ENCODE assay signal across 1 cellular context in the genomic region with DNA sequence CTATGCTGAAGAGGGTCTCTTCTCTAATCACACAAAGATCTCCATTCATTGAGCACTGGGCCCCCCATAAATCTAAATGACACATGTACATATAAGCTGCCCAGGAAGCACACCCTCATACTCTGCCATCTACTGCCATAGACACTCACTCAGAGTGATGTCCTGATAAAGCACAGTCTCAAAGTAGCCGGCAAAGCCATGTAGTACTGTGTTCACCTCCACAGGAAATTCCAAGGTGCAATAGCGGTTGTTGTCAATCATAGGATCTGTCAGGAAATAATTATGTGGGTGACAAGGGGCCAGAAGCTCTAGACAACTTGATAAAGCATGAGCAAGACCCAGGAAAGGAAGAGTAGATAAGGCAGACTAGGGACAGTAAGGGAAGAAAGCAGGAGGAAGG.
TF ChIP-seq lines count a peak whose summit lies in the region.

No MANE protein-coding gene starts in this region.

TF ChIP-seq in A549, 52 proteins besides CTCF, POLR2A, EP300 and RAD21:
- TF ChIP-seq MAFK (IDR thresholded peaks at IDR 0.05; ENCODE audit: partially characterized antibody) (no peak), HOXB5 (CRISPR knock-in tag; IDR thresholded peaks at IDR 0.05) (no peak), HEYL (CRISPR knock-in tag; IDR thresholded peaks at IDR 0.05) (no peak), JUNB (IDR thresholded peaks at IDR 0.05) (no peak), PHF8 (IDR thresholded peaks at IDR 0.05; ENCODE audit: borderline replicate concordance, low read depth) (no peak), ZFP36 (IDR thresholded peaks at IDR 0.05; ENCODE audit: borderline replicate concordance, partially characterized antibody) (no peak), CHD2 (IDR thresholded peaks at IDR 0.05; ENCODE audit: low read length, partially characterized antibody) (no peak), HDAC2 (IDR thresholded peaks at IDR 0.05) (no peak), HOXA7 (CRISPR knock-in tag; IDR thresholded peaks at IDR 0.05) (no peak), SREBF2 (IDR thresholded peaks at IDR 0.05) (no peak), EHF (CRISPR knock-in tag; IDR thresholded peaks at IDR 0.05) (no peak), JUN (IDR thresholded peaks at IDR 0.05) (no peak), RNF2 (IDR thresholded peaks at IDR 0.05; ENCODE audit: borderline replicate concordance, low read depth) (no peak)
- TF ChIP-seq, protein P1, sequence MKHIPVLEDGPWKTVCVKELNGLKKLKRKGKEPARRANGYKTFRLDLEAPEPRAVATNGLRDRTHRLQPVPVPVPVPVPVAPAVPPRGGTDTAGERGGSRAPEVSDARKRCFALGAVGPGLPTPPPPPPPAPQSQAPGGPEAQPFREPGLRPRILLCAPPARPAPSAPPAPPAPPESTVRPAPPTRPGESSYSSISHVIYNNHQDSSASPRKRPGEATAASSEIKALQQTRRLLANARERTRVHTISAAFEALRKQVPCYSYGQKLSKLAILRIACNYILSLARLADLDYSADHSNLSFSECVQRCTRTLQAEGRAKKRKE (CRISPR knock-in tag; IDR thresholded peaks at IDR 0.05; ENCODE audit: low read depth), result no peak
- TF ChIP-seq, protein P2, sequence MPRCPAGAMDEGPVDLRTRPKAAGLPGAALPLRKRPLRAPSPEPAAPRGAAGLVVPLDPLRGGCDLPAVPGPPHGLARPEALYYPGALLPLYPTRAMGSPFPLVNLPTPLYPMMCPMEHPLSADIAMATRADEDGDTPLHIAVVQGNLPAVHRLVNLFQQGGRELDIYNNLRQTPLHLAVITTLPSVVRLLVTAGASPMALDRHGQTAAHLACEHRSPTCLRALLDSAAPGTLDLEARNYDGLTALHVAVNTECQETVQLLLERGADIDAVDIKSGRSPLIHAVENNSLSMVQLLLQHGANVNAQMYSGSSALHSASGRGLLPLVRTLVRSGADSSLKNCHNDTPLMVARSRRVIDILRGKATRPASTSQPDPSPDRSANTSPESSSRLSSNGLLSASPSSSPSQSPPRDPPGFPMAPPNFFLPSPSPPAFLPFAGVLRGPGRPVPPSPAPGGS (IDR thresholded peaks at IDR 0.05), result no peak
- TF ChIP-seq, protein P3, sequence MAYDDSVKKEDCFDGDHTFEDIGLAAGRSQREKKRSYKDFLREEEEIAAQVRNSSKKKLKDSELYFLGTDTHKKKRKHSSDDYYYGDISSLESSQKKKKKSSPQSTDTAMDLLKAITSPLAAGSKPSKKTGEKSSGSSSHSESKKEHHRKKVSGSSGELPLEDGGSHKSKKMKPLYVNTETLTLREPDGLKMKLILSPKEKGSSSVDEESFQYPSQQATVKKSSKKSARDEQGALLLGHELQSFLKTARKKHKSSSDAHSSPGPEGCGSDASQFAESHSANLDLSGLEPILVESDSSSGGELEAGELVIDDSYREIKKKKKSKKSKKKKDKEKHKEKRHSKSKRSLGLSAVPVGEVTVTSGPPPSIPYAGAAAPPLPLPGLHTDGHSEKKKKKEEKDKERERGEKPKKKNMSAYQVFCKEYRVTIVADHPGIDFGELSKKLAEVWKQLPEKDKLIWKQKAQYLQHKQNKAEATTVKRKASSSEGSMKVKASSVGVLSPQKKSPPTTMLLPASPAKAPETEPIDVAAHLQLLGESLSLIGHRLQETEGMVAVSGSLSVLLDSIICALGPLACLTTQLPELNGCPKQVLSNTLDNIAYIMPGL (CRISPR knock-in tag; IDR thresholded peaks at IDR 0.05; ENCODE audit: borderline replicate concordance), result no peak
